In genomic region chr4:108611360-108611759, GRCh38 we compare ENCODE assay signal across 10 cellular contexts. TPM values are rescaled to one million over a fixed set of nuclear protein-coding genes. Genes with fewer than 3 reads are reported as not detected.
DNase-seq lines count a peak whose midpoint lies in the region; ATAC-seq and TF ChIP-seq lines count a peak whose summit lies in the region.
"Had no signal": no experiment of that assay in that cellular context is flagged by ENCODE, and none has a peak within 500 bp of the region (broad histone marks: within the 10 kb centered on the region; RNA-seq: fewer than 3 reads in every experiment).

No MANE protein-coding gene starts in this region.

- H3K4me1 ChIP-seq in BE2C (no peaks in the 10 kb centered on the region), SJCRH30 (no peaks in the 10 kb centered on the region)
- H3K4me1 ChIP-seq: parathyroid adenoma had no signal

- no peak for ATAC-seq in GM21381 (IDR thresholded peaks at IDR 0.05; ENCODE audit: unreplicated experiment)
- ATAC-seq in activated CD4-positive, alpha-beta T cell treated with anti-CD3 and anti-CD28 coated beads for 36 hours = no peak

- peaks cover 2% of the 10 kb centered on the region for H3K9me3 Mint-ChIP-seq in activated CD4-positive, alpha-beta T cell treated with anti-CD3 and anti-CD28 coated beads for 36 hours (ENCODE audit: low read depth)

- peaks cover 11% of the 10 kb centered on the region for H3K4me1 Mint-ChIP-seq in activated CD4-positive, alpha-beta T cell treated with anti-CD3 and anti-CD28 coated beads for 36 hours
- H3K4me1 Mint-ChIP-seq: activated CD4-positive, alpha-beta memory T cell treated with anti-CD3 and anti-CD28 coated beads, Interleukin-2, amount 10 ng/mL, durations not matched to agents 7 days and 5 days had no signal

- H3K9me3 ChIP-seq in BE2C (no peaks in the 10 kb centered on the region), SJCRH30 (replicated peaks) (no peaks in the 10 kb centered on the region)

- DNase-seq in BE2C (no peak), RPMI7951 (ENCODE audit: low read depth) (peak; percentile 36), fibroblast of villous mesenchyme (ENCODE audit: low read depth) (peak; percentile 45), pons (ENCODE audit: low spot score) (peak; percentile 44), SJCRH30 (no peak), GM20000 (ENCODE audit: low spot score) (no peak)
- no peak for DNase-seq in activated CD4-positive, alpha-beta T cell treated with anti-CD3 and anti-CD28 coated beads for 36 hours
- DNase-seq: activated CD4-positive, alpha-beta memory T cell treated with anti-CD3 and anti-CD28 coated beads, Interleukin-2, amount 10 ng/mL, durations not matched to agents 7 days and 5 days had no signal

- peak; percentile 29 for TF ChIP-seq CTCF in BE2C (IDR thresholded peaks at IDR 0.05; ENCODE audit: low read depth, low read length)
- peak; percentile 53 for TF ChIP-seq CTCF in fibroblast of villous mesenchyme (IDR thresholded peaks at IDR 0.05; ENCODE audit: insufficient read depth, low read depth, low read length)
- no peak for TF ChIP-seq CTCF in GM20000 (IDR thresholded peaks at IDR 0.05; ENCODE audit: extremely low read depth, missing control alignments)

- POLR2A ChIA-PET in activated CD4-positive, alpha-beta T cell treated with anti-CD3 and anti-CD28 coated beads for 36 hours (lab: Charles Lee) = no interaction called here

- H3K4me3 Mint-ChIP-seq in activated CD4-positive, alpha-beta T cell treated with anti-CD3 and anti-CD28 coated beads for 36 hours = no peak overlapping the region
- H3K4me3 Mint-ChIP-seq: activated CD4-positive, alpha-beta memory T cell treated with anti-CD3 and anti-CD28 coated beads, Interleukin-2, amount 10 ng/mL, durations not matched to agents 7 days and 5 days had no signal

- no peaks in the 10 kb centered on the region for H3K27me3 Mint-ChIP-seq in activated CD4-positive, alpha-beta T cell treated with anti-CD3 and anti-CD28 coated beads for 36 hours
- H3K27me3 Mint-ChIP-seq: activated CD4-positive, alpha-beta memory T cell treated with anti-CD3 and anti-CD28 coated beads, Interleukin-2, amount 10 ng/mL, durations not matched to agents 7 days and 5 days had no signal

- no peaks in the 10 kb centered on the region; the same call in 1 of the 2 replicates for H3K27me3 ChIP-seq in BE2C
- H3K27me3 ChIP-seq in SJCRH30 = no peaks in the 10 kb centered on the region

- CTCF ChIA-PET in activated CD4-positive, alpha-beta T cell treated with anti-CD3 and anti-CD28 coated beads for 36 hours (lab: Charles Lee) = interaction anchor here (0.7 to 1.4 kb wide), 2 partner anchors 8 to 13 kb away, joined by 3 to 4 read pairs; no protein-coding TSS in a partner anchor

- H3K36me3 Mint-ChIP-seq in activated CD4-positive, alpha-beta T cell treated with anti-CD3 and anti-CD28 coated beads for 36 hours (ENCODE audit: low read depth) = peaks cover 22% of the 10 kb centered on the region

- no peak overlapping the region for H3K27ac ChIP-seq in SJCRH30
- H3K27ac ChIP-seq: parathyroid adenoma had no signal

- H3K36me3 ChIP-seq in BE2C (no peaks in the 10 kb centered on the region), SJCRH30 (no peaks in the 10 kb centered on the region)

- H3K27ac Mint-ChIP-seq in activated CD4-positive, alpha-beta T cell treated with anti-CD3 and anti-CD28 coated beads for 36 hours = no peak overlapping the region
- H3K27ac Mint-ChIP-seq: activated CD4-positive, alpha-beta memory T cell treated with anti-CD3 and anti-CD28 coated beads, Interleukin-2, amount 10 ng/mL, durations not matched to agents 7 days and 5 days had no signal

- intact Hi-C loops in activated CD4-positive, alpha-beta T cell treated with anti-CD3 and anti-CD28 coated beads for 36 hours (cut with DNase I, micrococcal nuclease) = no loop called here

- H3K4me3 ChIP-seq in BE2C (ENCODE audit: low read depth, low read length) = peak overlapping the region; percentile 41
- peak overlapping the region; percentile 47 for H3K4me3 ChIP-seq in fibroblast of villous mesenchyme (ENCODE audit: low read depth, low read length)
- H3K4me3 ChIP-seq in SJCRH30 = no peak overlapping the region

RNA-seq across cellular contexts. Expression of gene RPL34, which starts 9.0 kb away (rescaled TPM):
- polyA plus RNA-seq in BE2C (2012; ENCODE audit: insufficient read depth, insufficient read length, low read depth) = 580 TPM
- total RNA-seq in RPMI7951 (2014; rRNA removed; shearing (Covaris generic)) = 721 and 798 TPM in 2 replicates
- total RNA-seq in fibroblast of villous mesenchyme = 449 and 536 TPM in 2 replicates
- total RNA-seq in SJCRH30 (2014; rRNA removed; shearing (Covaris generic)) = 2,142 and 2,370 TPM in 2 replicates
- 1,000 to 10,000 TPM; 1,121 to 1,847 TPM for total RNA-seq in activated CD4-positive, alpha-beta T cell treated with anti-CD3 and anti-CD28 coated beads for 36 hours

RNA-seq across cellular contexts. Expression of gene OSTC, which starts 39.0 kb away (rescaled TPM):
- 125 TPM for polyA plus RNA-seq in BE2C (2012; ENCODE audit: insufficient read depth, insufficient read length, low read depth)
- total RNA-seq in RPMI7951 (2014; rRNA removed; shearing (Covaris generic)) = 257 and 281 TPM in 2 replicates
- total RNA-seq in fibroblast of villous mesenchyme = 277 and 451 TPM in 2 replicates
- 183 and 202 TPM in 2 replicates for total RNA-seq in SJCRH30 (2014; rRNA removed; shearing (Covaris generic))
- 10 to 100 TPM; 50.5 to 78.5 TPM for total RNA-seq in activated CD4-positive, alpha-beta T cell treated with anti-CD3 and anti-CD28 coated beads for 36 hours

Comparison
In these comparisons a context has a peak if more than half of its experiments do, and no peak if none do; other contexts are left out.
1. DNase-seq: peak in RPMI7951 (single experiment), fibroblast of villous mesenchyme (single experiment) and pons (single experiment); none in BE2C (single experiment), SJCRH30 (0 of 2), GM20000 (single experiment) and activated CD4-positive, alpha-beta T cell treated with anti-CD3 and anti-CD28 coated beads for 36 hours (single experiment).